ENCODE assay signal across 8 cellular contexts in genomic region chr11:61827573-61828378, GRCh38. TPM values are rescaled to one million over a fixed set of nuclear protein-coding genes. Genes with fewer than 3 reads are reported as not detected.
DNase-seq lines count a peak whose midpoint lies in the region; ATAC-seq and TF ChIP-seq lines count a peak whose summit lies in the region.

Gene FADS2 (plus strand): TSS chr11:61828300. CDS start chr11:61828391, 91 bp downstream.

- no peaks in the 10 kb centered on the region for H3K9me3 ChIP-seq in Caco-2

- H3K9me3 Mint-ChIP-seq in Caco-2 (ENCODE audit: unreplicated experiment), result no peaks in the 10 kb centered on the region
- no peaks in the 10 kb centered on the region for H3K9me3 Mint-ChIP-seq in naive B cell

- H3K27ac Mint-ChIP-seq in Caco-2 (ENCODE audit: unreplicated experiment) (peak within 1 kb of the TSS; percentile 39), naive B cell (peak within 1 kb of the TSS; percentile 64 to 95 (median 81))

- TF ChIP-seq CTCF in Caco-2 (IDR thresholded peaks at IDR 0.05; ENCODE audit: insufficient read depth in 1 of 2, low read depth in 1 of 2, low read length in 1 of 2, severe bottlenecking in 1 of 2, unreplicated experiment in 1 of 2), result peak in 1 of 2 experiments; percentile 8
- no peak for TF ChIP-seq CTCF in fibroblast of mammary gland (conservative IDR thresholded peaks at IDR 0.05; ENCODE audit: control insufficient read depth, insufficient read depth, low read depth, low read length)

- H3K4me3 Mint-ChIP-seq in Caco-2 (ENCODE audit: unreplicated experiment) (peak within 1 kb of the TSS; percentile 86), naive B cell (peak within 1 kb of the TSS; percentile 70 to 96 (median 92))

- H3K4me1 Mint-ChIP-seq in Caco-2 (ENCODE audit: low read depth, unreplicated experiment) (peaks cover 14% of the 10 kb centered on the region), naive B cell (peaks cover 20 to 44% (median 31%) of the 10 kb centered on the region in 3 donors)

- H3K4me1 ChIP-seq in Caco-2, result peaks cover 30% of the 10 kb centered on the region

- POLR2A ChIA-PET in Caco-2 (lab: Charles Lee), result interaction anchor here (0.7 to 1.4 kb wide), 3 partner anchors 12 to 73 kb away, joined by 3 to 6 read pairs (median 4); no protein-coding TSS in a partner anchor

- H3K36me3 ChIP-seq in Caco-2 (ENCODE audit: control insufficient read depth, insufficient read depth, low read length), result no peaks in the 10 kb centered on the region

- H3K27me3 Mint-ChIP-seq in Caco-2 (ENCODE audit: insufficient read depth, unreplicated experiment) (no peaks in the 10 kb centered on the region), naive B cell (no peaks in the 10 kb centered on the region)

- H3K27me3 ChIP-seq in Caco-2 (replicated peaks; ENCODE audit: control insufficient read depth, insufficient read depth, low read length), result no peaks in the 10 kb centered on the region

- DNase-seq in Caco-2 (peak; percentile 75 to 77), HuH-7 (ENCODE audit: low spot score) (peak; percentile 97), OCI-M1 (lab: John Stamatoyannopoulos, UW) (peak; percentile 95), fibroblast of mammary gland (ENCODE audit: low read depth) (peak; percentile 95), naive B cell (peak; percentile 66)
- DNase-seq in activated T-helper 1 cell treated with anti-CD3 and anti-CD28 coated beads, Interleukin-2, amount 50 U/mL, for 16 hours (ENCODE audit: low read depth in 1 of 2, low spot score in 1 of 2), result peak; percentile 23 to 42
- peak; percentile 85 for DNase-seq in stimulated activated naive CD8-positive, alpha-beta T cell treated with anti-CD3 and anti-CD28 coated beads, Interleukin-15, Interleukin-2, amounts not matched to agents 100 U/mL and 50 U/mL, for 24 hours

- ATAC-seq in GM21423 (IDR thresholded peaks at IDR 0.05; ENCODE audit: unreplicated experiment) (peak; percentile 74), naive B cell (ENCODE audit: low read depth in 2 of 2) (peak; percentile 71 to 73)
- ATAC-seq in stimulated activated naive CD8-positive, alpha-beta T cell treated with anti-CD3 and anti-CD28 coated beads, Interleukin-15, Interleukin-2, amounts not matched to agents 100 U/mL and 50 U/mL, for 24 hours, result peak; percentile 82

- no TSS peak for BruUV-seq in Caco-2 (replicated peaks; lab: Mats Ljungman, UMichigan)

- intact Hi-C loops in Caco-2 (cut with micrococcal nuclease; ENCODE audit: unreplicated experiment), result no loop called here

- CTCF ChIA-PET in Caco-2 (lab: Charles Lee), result interaction anchor here (0.9 to 1.9 kb wide), 2 partner anchors 12 to 31 kb away, joined by 3 to 7 read pairs; partner anchors contain the start of gene FADS1

- H3K4me3 ChIP-seq in Caco-2 (ENCODE audit: low read depth, low read length), result peak within 1 kb of the TSS; percentile 64
- H3K4me3 ChIP-seq in fibroblast of mammary gland (ENCODE audit: control insufficient read depth, low read depth, low read length), result peak within 1 kb of the TSS; percentile 96

- H3K36me3 Mint-ChIP-seq in Caco-2 (ENCODE audit: insufficient read depth, unreplicated experiment), result peaks cover 6% of the 10 kb centered on the region
- no peaks in the 10 kb centered on the region for H3K36me3 Mint-ChIP-seq in naive B cell

RNA-seq across cellular contexts. Expression of gene FADS2, which starts in this region (rescaled TPM):
- 30.6 and 36.3 TPM in 2 replicates for total RNA-seq in Caco-2 (2022)
- 10 to 100 TPM in 1 of 6 donors, 1 to 10 TPM in 3, under 1 TPM in 1, not detected in 1; 0.92 to 11.5 (median 2.0) TPM for polyA plus RNA-seq in naive B cell (ENCODE audit: low read depth in 6 of 6)

Comparison
In these comparisons a context has a peak if more than half of its experiments do, and no peak if none do; other contexts are left out.
1. Peak in every context shown above with its lines: DNase-seq, ATAC-seq and H3K4me3 ChIP-seq.
2. DNase-seq: peak in every context shown above with its lines; median percentile 97 in HuH-7; 95 in OCI-M1; 95 in fibroblast of mammary gland; 85 in stimulated activated naive CD8-positive, alpha-beta T cell treated with anti-CD3 and anti-CD28 coated beads, Interleukin-15, Interleukin-2, amounts not matched to agents 100 U/mL and 50 U/mL, for 24 hours; 76 in Caco-2; 66 in naive B cell; 32 in activated T-helper 1 cell treated with anti-CD3 and anti-CD28 coated beads, Interleukin-2, amount 50 U/mL, for 16 hours.